ENCODE assay signal across 33 cellular contexts in the genomic region with DNA sequence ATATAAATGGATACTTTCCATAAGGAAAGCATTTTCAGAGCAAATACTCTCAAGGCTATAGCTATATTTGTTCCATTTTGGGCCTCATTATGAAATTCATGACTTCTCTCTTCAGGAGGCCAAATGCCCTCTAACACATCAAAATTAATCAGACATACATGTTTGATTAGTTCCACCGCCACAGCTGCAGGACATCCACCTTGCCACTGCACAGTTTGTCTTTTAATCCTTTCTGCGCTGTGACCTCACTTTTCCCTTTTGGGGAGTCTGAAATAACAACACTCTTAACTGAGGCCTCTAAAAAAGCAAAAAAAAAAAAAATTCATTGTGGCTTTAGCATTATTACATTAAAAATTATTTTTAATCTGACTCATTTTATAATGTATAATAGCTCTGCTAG.
"Had no signal": no experiment of that assay in that cellular context is flagged by ENCODE, and none has a peak within 500 bp of the region (broad histone marks: within the 10 kb centered on the region; RNA-seq: fewer than 3 reads in every experiment).

No MANE protein-coding gene starts in this region.

- H3K36me3 ChIP-seq: adrenal gland, ascending aorta, brain microvascular endothelial cell, breast epithelium, cardiac muscle cell had no signal

- H3K27ac ChIP-seq: adrenal gland, ascending aorta, body of pancreas, brain microvascular endothelial cell, breast epithelium, cardiac muscle cell had no signal

- DNase-seq: activated effector memory CD4-positive, alpha-beta T cell treated with anti-CD3 and anti-CD28 coated beads, Interleukin-2, amount 50 U/mL, for 16 hours; activated effector memory CD4-positive, alpha-beta T cell treated with Interleukin-2 at 50 U/mL for 16 hours; activated gamma-delta T cell; activated gamma-delta T cell treated with Interleukin-2 at 50 U/mL for 16 hours; activated naive CD4-positive, alpha-beta T cell; activated naive CD4-positive, alpha-beta T cell treated with anti-CD3 and anti-CD28 coated beads for 36 hours; activated naive CD4-positive, alpha-beta T cell treated with anti-CD3 and anti-CD28 coated beads, Interleukin-2, amount 10 ng/mL, durations not matched to agents 7 days and 5 days; activated naive CD4-positive, alpha-beta T cell treated with anti-CD3 and anti-CD28 coated beads, Interleukin-2, amount 50 U/mL, for 16 hours; activated naive CD4-positive, alpha-beta T cell treated with Interleukin-2 at 50 U/mL for 16 hours; activated naive CD8-positive, alpha-beta T cell treated with anti-CD3 and anti-CD28 coated beads for 36 hours; activated naive CD8-positive, alpha-beta T cell treated with anti-CD3 and anti-CD28 coated beads, Interleukin-2, amount 10 ng/mL, durations not matched to agents 7 days and 5 days; activated naive CD8-positive, alpha-beta T cell treated with anti-CD3 and anti-CD28 coated beads, Interleukin-2, amount 50 U/mL, for 24 hours; activated T-cell treated with anti-CD3 and anti-CD28 coated beads for 4 hours; activated T-cell treated with anti-CD3 and anti-CD28 coated beads, Interleukin-2, amount 50 U/mL, for 1 hour; activated T-cell treated with anti-CD3 and anti-CD28 coated beads, Interleukin-2, amount 50 U/mL, for 24 hours; activated T-cell treated with anti-CD3 and anti-CD28 coated beads, Interleukin-2, amount 50 U/mL, for 4 hours; activated T-cell treated with anti-CD3 and anti-CD28 coated beads, Interleukin-2, amount 50 U/mL, for 48 hours; activated T-cell treated with anti-CD3 and anti-CD28 coated beads, Interleukin-2, amount 50 U/mL, for 72 hours; adrenal gland; amniotic stem cell; amygdala; anterior cingulate cortex; aorta; body of pancreas; brain microvascular endothelial cell; caudate nucleus; central memory CD4-positive, alpha-beta T cell; cerebellar nuclear complex had no signal

- H3K9me3 ChIP-seq: ascending aorta, body of pancreas had no signal

- ATAC-seq: activated naive CD4-positive, alpha-beta T cell treated with anti-CD3 and anti-CD28 coated beads, Interleukin-2, amount 50 U/mL, for 72 hours; activated naive CD8-positive, alpha-beta T cell treated with anti-CD3 and anti-CD28 coated beads, Interleukin-2, amount 50 U/mL, for 24 hours; activated T-cell treated with anti-CD3 and anti-CD28 coated beads, Interleukin-2, amount 50 U/mL, for 4 hours; activated T-cell treated with anti-CD3 and anti-CD28 coated beads, Interleukin-2, amount 50 U/mL, for 72 hours; activated T-helper 17 cell treated with anti-CD3 and anti-CD28 coated beads, Interleukin-2, amount 50 U/mL, for 72 hours; body of pancreas had no signal

- H3K4me3 ChIP-seq: adrenal gland, ascending aorta, body of pancreas, breast epithelium, cardiac muscle cell had no signal

- H3K4me1 ChIP-seq: adrenal gland, ascending aorta, body of pancreas, breast epithelium had no signal

- H3K27me3 ChIP-seq: adrenal gland, ascending aorta, body of pancreas, brain microvascular endothelial cell, breast epithelium, cardiac muscle cell had no signal
